ENCODE assay signal across 13 cellular contexts in the genomic region with DNA sequence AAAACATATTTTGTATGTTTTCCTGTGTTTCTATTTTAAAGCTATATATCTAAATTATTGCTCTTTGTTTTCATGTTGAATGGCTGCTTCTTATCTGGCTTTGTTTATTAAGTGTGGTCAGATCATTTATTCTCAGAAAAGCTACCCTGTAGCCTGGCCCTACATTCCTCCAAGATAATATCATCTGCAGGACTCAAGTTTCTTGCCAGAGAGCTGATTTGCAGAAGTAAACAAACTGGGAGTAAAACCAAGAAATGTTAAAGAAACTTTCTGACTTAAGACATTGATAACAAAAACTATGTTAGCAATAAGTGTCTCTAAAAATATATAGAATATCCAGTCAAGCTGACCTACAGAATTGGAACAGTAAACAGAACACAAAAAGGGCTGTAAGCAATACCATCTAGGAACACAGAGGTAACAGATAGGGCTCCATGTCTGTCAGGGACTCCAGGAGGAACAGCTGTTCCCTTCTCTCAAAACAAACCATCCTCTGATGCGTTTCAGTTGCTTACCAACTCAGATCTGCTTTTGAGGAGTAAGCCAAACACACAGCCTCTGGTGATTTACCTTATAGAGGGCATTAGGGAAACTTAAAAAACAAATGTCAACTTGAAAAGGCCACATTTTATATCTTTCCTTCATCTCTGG. TPM values are rescaled to one million over a fixed set of nuclear protein-coding genes. Genes with fewer than 3 reads are reported as not detected.
DNase-seq lines count a peak whose midpoint lies in the region; ATAC-seq, FAIRE-seq and TF ChIP-seq lines count a peak whose summit lies in the region.
"Had no signal": no experiment of that assay in that cellular context is flagged by ENCODE, and none has a peak within 500 bp of the region (broad histone marks: within the 10 kb centered on the region; RNA-seq: fewer than 3 reads in every experiment).

No MANE protein-coding gene starts in this region.

- H3K4me1 ChIP-seq in astrocyte (ENCODE audit: insufficient read depth, low read length) = peaks cover 18% of the 10 kb centered on the region
- H3K4me1 ChIP-seq: Caco-2 had no signal

- FAIRE-seq in astrocyte (lab: Jason Lieb, UNC) = no peak
- FAIRE-seq: RCC 7860 had no signal

- peak overlapping the region; percentile 41 for H3K27ac ChIP-seq in astrocyte (ENCODE audit: low read depth, low read length)

- DNase-seq in AG09309 (ENCODE audit: low read depth) (peak; percentile 25), HT1080 (ENCODE audit: low read depth) (peak; percentile 5), astrocyte (ENCODE audit: low read depth) (peak; percentile 80), myocyte (ENCODE audit: low read depth) (peak; percentile 92), NCI-H1436 (lab: John Stamatoyannopoulos, UW) (no peak), superior temporal gyrus (ENCODE audit: extremely low spot score) (no peak)
- no peak for DNase-seq in activated CD8-positive, alpha-beta T cell treated with anti-CD3 and anti-CD28 coated beads for 36 hours
- DNase-seq: activated naive CD8-positive, alpha-beta T cell treated with anti-CD3 and anti-CD28 coated beads, Interleukin-2, amount 10 ng/mL, durations not matched to agents 7 days and 5 days; Caco-2; esophagus squamous epithelium; stimulated activated CD4-positive, alpha-beta T cell treated with anti-CD3 and anti-CD28 coated beads, Interleukin-4, amount 100 ng/mL, for 1 hour had no signal

- peak overlapping the region; percentile 11 for H3K9ac ChIP-seq in astrocyte (ENCODE audit: low read length)

- H2AFZ ChIP-seq in astrocyte (ENCODE audit: low read depth, low read length) = no peak overlapping the region

- H3K27ac Mint-ChIP-seq in astrocyte (ENCODE audit: unreplicated experiment) = peak overlapping the region; percentile 42
- no peak overlapping the region for H3K27ac Mint-ChIP-seq in activated CD8-positive, alpha-beta T cell treated with anti-CD3 and anti-CD28 coated beads for 36 hours
- H3K27ac Mint-ChIP-seq: activated naive CD8-positive, alpha-beta T cell treated with anti-CD3 and anti-CD28 coated beads, Interleukin-2, amount 10 ng/mL, durations not matched to agents 7 days and 5 days had no signal

- no peaks in the 10 kb centered on the region for H3K9me3 Mint-ChIP-seq in astrocyte (ENCODE audit: unreplicated experiment)
- no peaks in the 10 kb centered on the region for H3K9me3 Mint-ChIP-seq in activated CD8-positive, alpha-beta T cell treated with anti-CD3 and anti-CD28 coated beads for 36 hours
- H3K9me3 Mint-ChIP-seq: activated naive CD8-positive, alpha-beta T cell treated with anti-CD3 and anti-CD28 coated beads, Interleukin-2, amount 10 ng/mL, durations not matched to agents 7 days and 5 days had no signal

- POLR2A ChIA-PET in activated CD8-positive, alpha-beta T cell treated with anti-CD3 and anti-CD28 coated beads for 36 hours (lab: Charles Lee) = interaction anchor here (0.6 kb wide), 1 partner anchor 215 kb away, joined by 3 read pairs; no protein-coding TSS in a partner anchor

- no peak for ATAC-seq in activated CD8-positive, alpha-beta T cell treated with anti-CD3 and anti-CD28 coated beads for 36 hours
- no peak for ATAC-seq in HG02759 (IDR thresholded peaks at IDR 0.05; ENCODE audit: unreplicated experiment)

- peaks cover 17% of the 10 kb centered on the region for H4K20me1 ChIP-seq in astrocyte (ENCODE audit: insufficient read depth, low read length)

- H3K27me3 ChIP-seq in astrocyte (ENCODE audit: insufficient read depth, low read length) = no peaks in the 10 kb centered on the region
- H3K27me3 ChIP-seq: esophagus squamous epithelium had no signal

- TF ChIP-seq CTCF in AG09309 (IDR thresholded peaks at IDR 0.05; ENCODE audit: control insufficient read depth, insufficient read depth, low read depth, low read length, missing control alignments) (no peak), astrocyte (IDR thresholded peaks at IDR 0.05; ENCODE audit: insufficient read depth, low read depth, low read length) (no peak)
- no peak for TF ChIP-seq CTCF in activated CD8-positive, alpha-beta T cell treated with anti-CD3 and anti-CD28 coated beads for 36 hours (IDR thresholded peaks at IDR 0.05)

- H3K4me1 Mint-ChIP-seq in astrocyte (ENCODE audit: low read depth, unreplicated experiment) = peaks cover 21% of the 10 kb centered on the region
- H3K4me1 Mint-ChIP-seq in activated CD8-positive, alpha-beta T cell treated with anti-CD3 and anti-CD28 coated beads for 36 hours (ENCODE audit: low read depth) = peaks cover 85% of the 10 kb centered on the region

- H3K36me3 ChIP-seq in astrocyte (ENCODE audit: insufficient read depth, low read length) = no peaks in the 10 kb centered on the region
- H3K36me3 ChIP-seq: esophagus squamous epithelium had no signal

- H3K36me3 Mint-ChIP-seq in astrocyte (ENCODE audit: low read depth, unreplicated experiment) = no peaks in the 10 kb centered on the region
- H3K36me3 Mint-ChIP-seq in activated CD8-positive, alpha-beta T cell treated with anti-CD3 and anti-CD28 coated beads for 36 hours (ENCODE audit: low read depth) = peaks cover 28% of the 10 kb centered on the region

- peaks cover 40% of the 10 kb centered on the region for H3K79me2 ChIP-seq in astrocyte (ENCODE audit: insufficient read depth, low read length)

- CTCF ChIA-PET in activated CD8-positive, alpha-beta T cell treated with anti-CD3 and anti-CD28 coated beads for 36 hours (lab: Charles Lee) = interaction anchor here (0.6 to 1.2 kb wide), 3 partner anchors 9 to 15 kb away, joined by 3 to 5 read pairs (median 3); no protein-coding TSS in a partner anchor

- H3K4me2 ChIP-seq in astrocyte (ENCODE audit: low read length) = peak overlapping the region; percentile 41

- H3K4me3 ChIP-seq in AG09309 (ENCODE audit: control insufficient read depth, low read depth, low read length) (no peak overlapping the region), astrocyte (ENCODE audit: insufficient read depth, low read depth, low read length) (no peak overlapping the region)
- H3K4me3 ChIP-seq: esophagus squamous epithelium had no signal

- no peaks in the 10 kb centered on the region for H3K9me3 ChIP-seq in astrocyte (ENCODE audit: insufficient read depth, low read depth, low read length)
- H3K9me3 ChIP-seq: Caco-2, esophagus squamous epithelium had no signal

- H3K27me3 Mint-ChIP-seq in astrocyte (ENCODE audit: low read depth, unreplicated experiment) = no peaks in the 10 kb centered on the region
- no peaks in the 10 kb centered on the region for H3K27me3 Mint-ChIP-seq in activated CD8-positive, alpha-beta T cell treated with anti-CD3 and anti-CD28 coated beads for 36 hours
- H3K27me3 Mint-ChIP-seq: activated naive CD8-positive, alpha-beta T cell treated with anti-CD3 and anti-CD28 coated beads, Interleukin-2, amount 10 ng/mL, durations not matched to agents 7 days and 5 days had no signal

- no peak overlapping the region for H3K4me3 Mint-ChIP-seq in astrocyte (ENCODE audit: unreplicated experiment)
- no peak overlapping the region for H3K4me3 Mint-ChIP-seq in activated CD8-positive, alpha-beta T cell treated with anti-CD3 and anti-CD28 coated beads for 36 hours
- H3K4me3 Mint-ChIP-seq: activated naive CD8-positive, alpha-beta T cell treated with anti-CD3 and anti-CD28 coated beads, Interleukin-2, amount 10 ng/mL, durations not matched to agents 7 days and 5 days had no signal

- intact Hi-C loops in activated CD8-positive, alpha-beta T cell treated with anti-CD3 and anti-CD28 coated beads for 36 hours (cut with micrococcal nuclease) = no loop called here

RNA-seq across cellular contexts. Expression of gene CEP85L, which starts 17.5 kb away (rescaled TPM):
- total RNA-seq in HT1080 (2014; rRNA removed; shearing (Covaris generic)) = 8.8 and 9.2 TPM in 2 replicates
- polyA plus RNA-seq in HT1080 (2015; cell fraction: cytosol; rRNA removed) = 4.0 and 5.8 TPM in 2 replicates
- 20.1 and 20.6 TPM in 2 replicates for polyA plus RNA-seq in HT1080 (2015; cell fraction: nucleus; rRNA removed)
- 16.3 and 19.3 TPM in 2 replicates for total RNA-seq in astrocyte
- 18.6 and 18.7 TPM in 2 replicates for total RNA-seq in myocyte
- polyA plus RNA-seq in myocyte (2012) = 2.1 TPM
- 10 to 100 TPM; 39.6 to 40.3 TPM for total RNA-seq in activated CD8-positive, alpha-beta T cell treated with anti-CD3 and anti-CD28 coated beads for 36 hours

Comparison
In these comparisons a context has a peak if more than half of its experiments do, and no peak if none do; other contexts are left out.
1. DNase-seq: peak in AG09309 (single experiment), HT1080 (single experiment), astrocyte (single experiment) and myocyte (single experiment); none in activated CD8-positive, alpha-beta T cell treated with anti-CD3 and anti-CD28 coated beads for 36 hours (single experiment), NCI-H1436 (single experiment) and superior temporal gyrus (single experiment).